ENCODE assay signal across 25 cellular contexts in the genomic region with DNA sequence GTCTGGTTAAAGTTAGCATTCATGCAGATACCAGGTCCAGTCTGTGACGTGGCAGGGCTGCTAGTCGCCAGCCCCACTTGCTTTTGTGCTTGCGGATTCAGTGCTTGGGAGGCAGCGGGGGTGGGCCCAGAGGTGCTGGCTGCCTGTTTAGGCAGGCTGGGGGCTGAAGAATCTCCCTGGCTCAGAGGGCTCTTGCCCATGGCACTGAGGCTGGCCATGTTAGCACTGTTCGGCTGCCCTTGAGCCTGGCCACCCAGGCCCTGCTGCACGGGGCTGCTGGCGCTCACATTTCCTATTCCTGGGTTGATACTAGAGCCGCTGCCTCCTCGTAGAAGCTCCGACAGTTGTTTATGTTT. TPM values are rescaled to one million over a fixed set of nuclear protein-coding genes. Genes with fewer than 3 reads are reported as not detected.
DNase-seq lines count a peak whose midpoint lies in the region; FAIRE-seq and TF ChIP-seq lines count a peak whose summit lies in the region.
"Had no signal": no experiment of that assay in that cellular context is flagged by ENCODE, and none has a peak within 500 bp of the region (broad histone marks: within the 10 kb centered on the region; RNA-seq: fewer than 3 reads in every experiment).

No MANE protein-coding gene starts in this region.

- TF ChIP-seq POLR2A in breast epithelium (IDR thresholded peaks at IDR 0.05) = no peak
- no peak for TF ChIP-seq POLR2A in H1 (IDR thresholded peaks at IDR 0.05; ENCODE audit: control extremely low read depth in 1 of 2, low read depth in 2 of 2, low read length in 2 of 2)
- no peak for TF ChIP-seq POLR2A in transverse colon (IDR thresholded peaks at IDR 0.05)

- POLR2A ChIA-PET in MCF 10A (lab: Yijun Ruan, JAX) (interaction anchor here (1.1 to 2.0 kb wide), 2 partner anchors 9 to 132 kb away, joined by 5 to 6 read pairs; no protein-coding TSS in a partner anchor), H1 (lab: Charles Lee; ENCODE audit: partially characterized antibody) (interaction anchor here (1.1 kb wide), 1 partner anchor 33 kb away, joined by 3 read pairs; no protein-coding TSS in a partner anchor)

- H2AK5ac ChIP-seq in H1 (ENCODE audit: low read depth, low read length) (no peak overlapping the region), neuronal stem cell (ENCODE audit: low read depth, low read length) (no peak overlapping the region)

- peak overlapping the region; percentile 35 for H4K8ac ChIP-seq in H1 (ENCODE audit: extremely low read depth, insufficient read depth, low read length)
- H4K8ac ChIP-seq in neuronal stem cell (ENCODE audit: low read depth, low read length) = no peak overlapping the region

- no peak overlapping the region for H3K23ac ChIP-seq in H1 (ENCODE audit: insufficient read length)
- H3K23ac ChIP-seq in neuronal stem cell (ENCODE audit: low read depth, low read length, poor library complexity) = no peak overlapping the region

- H3K36me3 ChIP-seq in breast epithelium = no peaks in the 10 kb centered on the region
- peaks cover 2 to 10% (median 5%) of the 10 kb centered on the region in 4 experiments; a peak in 5 of 8 replicates for H3K36me3 ChIP-seq in H1 (ENCODE audit: control insufficient read depth in 2 of 4, insufficient read depth in 4 of 4, low read length in 3 of 4)
- H3K36me3 ChIP-seq in neuronal stem cell (replicated peaks in 1 of 2; ENCODE audit: control insufficient read depth in 2 of 2, insufficient read depth in 2 of 2, low read length in 2 of 2) = peaks cover 23 to 73% of the 10 kb centered on the region in 2 donors
- peaks cover 0 to 22% (median 2%) of the 10 kb centered on the region in 4 donors for H3K36me3 ChIP-seq in transverse colon

- H3K27me3 ChIP-seq in breast epithelium (no peaks in the 10 kb centered on the region), H1 (replicated peaks in 1 of 4; ENCODE audit: control insufficient read depth in 3 of 4, extremely low read depth in 1 of 4, insufficient read depth in 3 of 4, low read length in 3 of 4) (no peaks in the 10 kb centered on the region), neuronal stem cell (ENCODE audit: control insufficient read depth in 3 of 3, insufficient read depth in 3 of 3, low read depth in 1 of 3, low read length in 3 of 3) (no peaks in the 10 kb centered on the region), transverse colon (no peaks in the 10 kb centered on the region)
- H3K27me3 ChIP-seq: tibial artery had no signal

- H3K9me3 ChIP-seq in breast epithelium = no peaks in the 10 kb centered on the region
- H3K9me3 ChIP-seq in H1 (ENCODE audit: insufficient read depth in 2 of 2, low read depth in 1 of 2, low read length in 1 of 2) = no peaks in the 10 kb centered on the region
- peaks cover 0 to 3% of the 10 kb centered on the region in 2 donors for H3K9me3 ChIP-seq in neuronal stem cell (replicated peaks in 1 of 2; ENCODE audit: control insufficient read depth in 2 of 2, insufficient read depth in 1 of 2, low read depth in 1 of 2, low read length in 2 of 2)
- H3K9me3 ChIP-seq in transverse colon = no peaks in the 10 kb centered on the region
- H3K9me3 ChIP-seq: tibial artery had no signal

- H2BK12ac ChIP-seq in H1 (ENCODE audit: low read depth, low read length) = no peak overlapping the region
- no peak overlapping the region for H2BK12ac ChIP-seq in neuronal stem cell (ENCODE audit: low read length)

- peaks cover 43% of the 10 kb centered on the region for H3K36me3 Mint-ChIP-seq in MCF 10A (ENCODE audit: insufficient read depth, unreplicated experiment)

- H3K9me3 Mint-ChIP-seq in MCF 10A (ENCODE audit: unreplicated experiment) = no peaks in the 10 kb centered on the region
- H3K9me3 Mint-ChIP-seq: activated CD4-positive, alpha-beta T cell treated with anti-CD3 and anti-CD28 coated beads, Interleukin-2, amount 10 ng/mL, durations not matched to agents 24 days and 14 days; activated naive CD4-positive, alpha-beta T cell treated with anti-CD3 and anti-CD28 coated beads for 36 hours; CD8-positive, alpha-beta memory T cell had no signal

- peaks cover 20% of the 10 kb centered on the region for H3K4me1 Mint-ChIP-seq in MCF 10A (ENCODE audit: insufficient read depth, unreplicated experiment)

- H3K4ac ChIP-seq in H1 (replicated peaks; ENCODE audit: insufficient read length, low read depth, low read length) = no peak overlapping the region
- H3K4ac ChIP-seq in neuronal stem cell (ENCODE audit: low read length) = no peak overlapping the region

- no peak overlapping the region for H3K4me3 Mint-ChIP-seq in MCF 10A (ENCODE audit: unreplicated experiment)
- H3K4me3 Mint-ChIP-seq: activated CD4-positive, alpha-beta T cell treated with anti-CD3 and anti-CD28 coated beads, Interleukin-2, amount 10 ng/mL, durations not matched to agents 24 days and 14 days; activated naive CD4-positive, alpha-beta T cell treated with anti-CD3 and anti-CD28 coated beads for 36 hours; CD8-positive, alpha-beta memory T cell had no signal

- no peak overlapping the region for H3K4me3 ChIP-seq in breast epithelium
- H3K4me3 ChIP-seq in H1 (ENCODE audit: extremely low read depth in 1 of 4, insufficient read depth in 2 of 4, low read depth in 3 of 4, low read length in 4 of 4) = no peak overlapping the region
- no peak overlapping the region for H3K4me3 ChIP-seq in neuronal stem cell (ENCODE audit: low read length in 2 of 2)
- H3K4me3 ChIP-seq in transverse colon = no peak overlapping the region
- H3K4me3 ChIP-seq: lung, tibial artery had no signal

- peaks cover 12 to 86% of the 10 kb centered on the region in 2 experiments for H3K79me2 ChIP-seq in H1 (ENCODE audit: control insufficient read depth in 1 of 2, insufficient read depth in 2 of 2, low read length in 2 of 2)

- intact Hi-C loops in MCF 10A (cut with micrococcal nuclease) (no loop called here), breast epithelium (cut with DNase I; ENCODE audit: low total_unique reads) (no loop called here), transverse colon (cut with DNase I; ENCODE audit: low total_unique reads) (no loop called here)

- no peaks in the 10 kb centered on the region for H3K27me3 Mint-ChIP-seq in MCF 10A (ENCODE audit: insufficient read depth, unreplicated experiment)
- H3K27me3 Mint-ChIP-seq: activated CD4-positive, alpha-beta T cell treated with anti-CD3 and anti-CD28 coated beads, Interleukin-2, amount 10 ng/mL, durations not matched to agents 24 days and 14 days; CD8-positive, alpha-beta memory T cell had no signal

- H3K23me2 ChIP-seq in H1 (ENCODE audit: low read depth, low read length) = no peaks in the 10 kb centered on the region

- H3K27ac Mint-ChIP-seq in MCF 10A (ENCODE audit: low read depth, unreplicated experiment) = no peak overlapping the region
- H3K27ac Mint-ChIP-seq: activated CD4-positive, alpha-beta T cell treated with anti-CD3 and anti-CD28 coated beads, Interleukin-2, amount 10 ng/mL, durations not matched to agents 24 days and 14 days; activated naive CD4-positive, alpha-beta T cell treated with anti-CD3 and anti-CD28 coated beads for 36 hours had no signal

- no peak overlapping the region for H4K91ac ChIP-seq in H1 (replicated peaks; ENCODE audit: insufficient read length, low read length)
- H4K91ac ChIP-seq in neuronal stem cell (ENCODE audit: low read depth, low read length, poor library complexity) = no peak overlapping the region

- CTCF ChIA-PET in MCF 10A (lab: Yijun Ruan, JAX) (no interaction called here), H1 (lab: Charles Lee; ENCODE audit: partially characterized antibody) (interaction anchor here (0.6 to 0.8 kb wide), 2 partner anchors 17 to 516 kb away, joined by 3 to 4 read pairs; no protein-coding TSS in a partner anchor)

- TF ChIP-seq EP300 in H1 (IDR thresholded peaks at IDR 0.05; ENCODE audit: borderline replicate concordance in 1 of 2, low read depth in 2 of 2, low read length in 2 of 2) = no peak
- no peak for TF ChIP-seq EP300 in transverse colon (IDR thresholded peaks at IDR 0.05; ENCODE audit: low read depth)

- H3K4me2 ChIP-seq in H1 (ENCODE audit: insufficient read depth in 1 of 2, low read depth in 2 of 2, low read length in 2 of 2) (no peak overlapping the region), neuronal stem cell (ENCODE audit: insufficient read depth, low read length, poor library complexity, severe bottlenecking) (no peak overlapping the region)

- no peak overlapping the region for H2AFZ ChIP-seq in H1 (ENCODE audit: low read length)
- no peak overlapping the region for H2AFZ ChIP-seq in neuronal stem cell (ENCODE audit: low read length)

- no peak for TF ChIP-seq RAD21 in H1 (IDR thresholded peaks at IDR 0.05 in 1 of 2, conservative IDR thresholded peaks at IDR 0.05 in 1 of 2; ENCODE audit: low read depth in 2 of 2, low read length in 2 of 2)

- no peak overlapping the region for H3K27ac ChIP-seq in breast epithelium
- H3K27ac ChIP-seq in H1 (ENCODE audit: low read depth, low read length) = no peak overlapping the region
- H3K27ac ChIP-seq in neuronal stem cell (replicated peaks; ENCODE audit: low read length) = no peak overlapping the region
- peak overlapping the region in 3 of 4 donors; percentile 1 to 35 (median 25) for H3K27ac ChIP-seq in transverse colon
- H3K27ac ChIP-seq: 22Rv1, tibial artery had no signal

- 93% methylated on average over 10 of the region's 10 CpGs; no CpG with 5 or more reads in 1 of the 2 experiments for WGBS in H1 (ENCODE audit: extremely low coverage in 1 of 2, insufficient coverage in 1 of 2, insufficient read length in 1 of 2, insufficient replicate concordance in 2 of 2, low coverage in 1 of 2, low lambda C conversion rate in 2 of 2, missing lambda C conversion rate in 1 of 2), 2 experiments
- WGBS in neuronal stem cell (ENCODE audit: extremely low coverage in 2 of 2, insufficient read length in 2 of 2, insufficient replicate concordance in 1 of 2), 2 donors = no CpG with 5 or more reads among the region's 10 CpGs
- WGBS in transverse colon (ENCODE audit: low coverage in 1 of 2), 2 donors = 86 to 89% methylated on average over 5 to 10 of the region's 10 CpGs

- no peak for FAIRE-seq in H1 (lab: Jason Lieb, UNC)
- FAIRE-seq: GM18507 had no signal

- H2BK15ac ChIP-seq in H1 (ENCODE audit: low read length) = no peak overlapping the region
- no peak overlapping the region for H2BK15ac ChIP-seq in neuronal stem cell (ENCODE audit: low read length)

- no peak overlapping the region for H2BK120ac ChIP-seq in H1 (replicated peaks; ENCODE audit: low read depth, low read length)
- H2BK120ac ChIP-seq in neuronal stem cell (ENCODE audit: low read depth, low read length) = no peak overlapping the region

- in situ Hi-C loops in transverse colon (cut with MboI; ENCODE audit: low pct_ligation_motif_present in 1 of 4, low pct_unique_long_range_greater_than_20kb in 1 of 4, low sequenced_read_pairs in 3 of 4) = no loop called here

- peaks cover 7% of the 10 kb centered on the region; the same call in 1 of the 2 replicates for H3K79me1 ChIP-seq in H1 (ENCODE audit: low read depth, low read length)
- peaks cover 13% of the 10 kb centered on the region for H3K79me1 ChIP-seq in neuronal stem cell (ENCODE audit: low read depth, low read length)

- no peak overlapping the region for H2BK20ac ChIP-seq in H1 (ENCODE audit: low read length)

- TF ChIP-seq CTCF in MCF 10A (IDR thresholded peaks at IDR 0.05; ENCODE audit: unreplicated experiment) (no peak), breast epithelium (IDR thresholded peaks at IDR 0.05) (no peak), H1 (IDR thresholded peaks at IDR 0.05; ENCODE audit: control extremely low read depth in 1 of 3, insufficient read depth in 1 of 3, low read depth in 1 of 3, low read length in 3 of 3) (no peak), transverse colon (IDR thresholded peaks at IDR 0.05) (no peak)

- no peak overlapping the region for H3K56ac ChIP-seq in H1 (replicated peaks; ENCODE audit: insufficient read length, low read depth, low read length)

- H4K5ac ChIP-seq in H1 (ENCODE audit: insufficient read length, low read depth, low read length) = no peak overlapping the region

- BruUV-seq in MCF 10A (replicated peaks; lab: Mats Ljungman, UMichigan) = TSS peak; percentile 77

- H3K18ac ChIP-seq in H1 (ENCODE audit: extremely low read depth, low read length) (no peak overlapping the region), neuronal stem cell (ENCODE audit: low read length) (peak overlapping the region; percentile 52)

- H3K14ac ChIP-seq in H1 (ENCODE audit: insufficient read length) (no peak overlapping the region), neuronal stem cell (ENCODE audit: low read length) (peak overlapping the region; percentile 75)

- DNase-seq in MCF 10A (ENCODE audit: unreplicated experiment) (no peak), breast epithelium (ENCODE audit: low spot score in 2 of 2) (no peak), H1 (ENCODE audit: low read depth in 1 of 2, low spot score in 2 of 2) (no peak), neuronal stem cell (ENCODE audit: low spot score) (no peak), transverse colon (no peak), DMS153 (lab: John Stamatoyannopoulos, UW) (no peak), SIG-M5 (lab: John Stamatoyannopoulos, UW) (no peak), globus pallidus (ENCODE audit: low spot score) (no peak)
- DNase-seq: activated CD4-positive, alpha-beta T cell treated with anti-CD3 and anti-CD28 coated beads, Interleukin-2, amount 10 ng/mL, durations not matched to agents 24 days and 14 days; activated naive CD4-positive, alpha-beta T cell treated with anti-CD3 and anti-CD28 coated beads for 36 hours; amniotic stem cell; CD8-positive, alpha-beta memory T cell; cortex of kidney; GDM1; GOT3; kidney glomerular epithelial cell; NCI-H1694; NCI-H69; stimulated activated CD4-positive, alpha-beta T cell treated with anti-CD3 and anti-CD28 coated beads, Interleukin-12 subunit alpha, Interleukin-12 subunit beta, amount 100 ng/mL, for 4 hours; stimulated activated CD4-positive, alpha-beta T cell treated with anti-CD3 and anti-CD28 coated beads, Interleukin-4, amount 100 ng/mL, for 24 hours; stimulated activated naive CD4-positive, alpha-beta T cell; tibial artery had no signal

- H4K20me1 ChIP-seq in H1 (replicated peaks in 1 of 2; ENCODE audit: control insufficient read depth in 1 of 2, insufficient read depth in 2 of 2, low read length in 2 of 2) = peaks cover 15 to 31% of the 10 kb centered on the region in 2 experiments

- H3K4me1 ChIP-seq in breast epithelium (no peaks in the 10 kb centered on the region), H1 (replicated peaks in 1 of 4; ENCODE audit: control insufficient read depth in 3 of 4, insufficient read depth in 4 of 4, low read length in 3 of 4) (peaks cover 0 to 2% (median 0%) of the 10 kb centered on the region in 4 experiments; a peak in 1 of 7 replicates), neuronal stem cell (ENCODE audit: control insufficient read depth in 2 of 2, insufficient read depth in 1 of 2, low read depth in 1 of 2, low read length in 2 of 2) (peaks cover 0 to 2% of the 10 kb centered on the region in 2 donors), transverse colon (peaks cover 13 to 36% (median 22%) of the 10 kb centered on the region in 4 donors)

- H3K9ac ChIP-seq in H1 (replicated peaks in 1 of 4; ENCODE audit: extremely low read depth in 1 of 4, low read depth in 3 of 4, low read length in 3 of 4) (no peak overlapping the region), neuronal stem cell (ENCODE audit: low read depth, low read length, poor library complexity) (peak overlapping the region; percentile 51)

- H2BK5ac ChIP-seq in H1 (ENCODE audit: low read depth, low read length) (no peak overlapping the region), neuronal stem cell (ENCODE audit: low read length) (no peak overlapping the region)

RNA-seq across cellular contexts. Expression of a gene that starts 30.0 kb away (rescaled TPM):
- 73.7 and 74.0 TPM in 2 replicates for total RNA-seq in MCF 10A (2022)
- 10 to 100 TPM; 61.6 to 82.6 (median 69.5) TPM for total RNA-seq in breast epithelium
- total RNA-seq in H1 (2021; fragmentation: NEBNext Ultra II Directional; extraction: Animal tissue kit (Norgen Biotek cat#: 25700)) = 60.1 and 66.1 TPM in 2 replicates
- polyA plus RNA-seq in H1 (2011; rRNA removed) = 10.0 and 15.9 TPM in 2 replicates
- polyA plus RNA-seq in H1 (2011; cell fraction: cytosol; rRNA removed) = 7.3 TPM
- polyA plus RNA-seq in H1 (2011; cell fraction: nucleus; rRNA removed) = 28.2 TPM
- polyA plus RNA-seq in H1 (2012, experiment 1 of 2) = 25.6 to 34.1 TPM (median 29.2 TPM) in 4 replicates
- polyA plus RNA-seq in H1 (2012, experiment 2 of 2) = 5.6 TPM
- polyA plus RNA-seq in H1 (2013, experiment 1 of 2) = 20.5 TPM
- 18.9 TPM for polyA plus RNA-seq in H1 (2013, experiment 2 of 2)
- polyA minus RNA-seq in H1 (2011; rRNA and poly(A)+ RNA removed) = 29.5 and 35.0 TPM in 2 replicates
- 50.9 TPM for polyA minus RNA-seq in H1 (2011; cell fraction: cytosol; rRNA and poly(A)+ RNA removed)
- polyA minus RNA-seq in H1 (2011; cell fraction: nucleus; rRNA and poly(A)+ RNA removed) = 57.2 TPM
- polyA plus RNA-seq in neuronal stem cell (2013, experiment 1 of 2) = 22.7 TPM
- polyA plus RNA-seq in neuronal stem cell (2013, experiment 2 of 2) = 24.7 TPM
- 100 to 1,000 TPM in 2 of 4 donors, 10 to 100 TPM in 2; 52.4 to 235 (median 98.7) TPM for total RNA-seq in transverse colon

Comparison
In these comparisons a context has a peak if more than half of its experiments do, and no peak if none do; other contexts are left out.
1. H3K27ac ChIP-seq: peak in transverse colon (3 of 4); none in breast epithelium (0 of 2), H1 (single experiment) and neuronal stem cell (single experiment).